8 cellular contexts compared by ENCODE assay signal in genomic region chr12:123365141-123365917, GRCh38. TPM values are rescaled to one million over a fixed set of nuclear protein-coding genes. Genes with fewer than 3 reads are reported as not detected.
A peak's percentile ranks its signal among the peaks of the same experiment; 100 is the strongest.
DNase-seq lines count a peak whose midpoint lies in the region; ATAC-seq and TF ChIP-seq lines count a peak whose summit lies in the region.

No MANE protein-coding gene starts in this region.

- TF ChIP-seq CTCF in endothelial cell (IDR thresholded peaks at IDR 0.05; ENCODE audit: unreplicated experiment) (peak; percentile 53), mesothelial cell of epicardium (IDR thresholded peaks at IDR 0.05; ENCODE audit: unreplicated experiment) (peak; percentile 61)

- H3K4me3 Mint-ChIP-seq in endothelial cell (ENCODE audit: unreplicated experiment), result peak overlapping the region; percentile 93
- H3K4me3 Mint-ChIP-seq in mesothelial cell of epicardium, result peak overlapping the region; percentile 78

- ATAC-seq in GM21381 (IDR thresholded peaks at IDR 0.05; ENCODE audit: unreplicated experiment), result peak; percentile 57

- H3K4me1 Mint-ChIP-seq in endothelial cell (ENCODE audit: unreplicated experiment) (peaks cover 12% of the 10 kb centered on the region), mesothelial cell of epicardium (peaks cover 12% of the 10 kb centered on the region)

- H3K27me3 Mint-ChIP-seq in endothelial cell (ENCODE audit: unreplicated experiment) (peaks cover 9% of the 10 kb centered on the region), mesothelial cell of epicardium (ENCODE audit: low read depth) (no peaks in the 10 kb centered on the region)

- H3K9me3 Mint-ChIP-seq in endothelial cell (ENCODE audit: unreplicated experiment), result no peaks in the 10 kb centered on the region
- H3K9me3 Mint-ChIP-seq in mesothelial cell of epicardium, result no peaks in the 10 kb centered on the region

- peaks cover 5% of the 10 kb centered on the region for H3K36me3 Mint-ChIP-seq in endothelial cell (ENCODE audit: low read depth, unreplicated experiment)
- no peaks in the 10 kb centered on the region for H3K36me3 Mint-ChIP-seq in mesothelial cell of epicardium

- DNase-seq in D341Med (ENCODE audit: low spot score) (peak; percentile 98), HUDEP-2 (lab: John Stamatoyannopoulos, UW; ENCODE audit: unreplicated experiment in 76 of 76) (peak; percentile 60 to 99 (median 96)), NOMO-1 treated with dmso at 0.1 percent for 144 hours (lab: John Stamatoyannopoulos, UW; ENCODE audit: unreplicated experiment) (peak; percentile 98), endothelial cell (ENCODE audit: low spot score) (peak; percentile 97), mesothelial cell of epicardium (ENCODE audit: low spot score in 2 of 2, unreplicated experiment in 2 of 2) (peak; percentile 96 to 97)
- DNase-seq in activated CD8-positive, alpha-beta memory T cell treated with anti-CD3 and anti-CD28 coated beads, Interleukin-2, amount 50 U/mL, for 24 hours (ENCODE audit: extremely low read depth), result peak; percentile 94
- DNase-seq in stimulated activated CD8-positive, alpha-beta memory T cell treated with anti-CD3 and anti-CD28 coated beads, Interleukin-15, amount 100 ng/mL, for 48 hours (ENCODE audit: low read depth in 2 of 2), result peak; percentile 96 to 97

- peak overlapping the region; percentile 95 for H3K27ac Mint-ChIP-seq in endothelial cell (ENCODE audit: unreplicated experiment)
- H3K27ac Mint-ChIP-seq in mesothelial cell of epicardium, result peak overlapping the region; percentile 96

RNA-seq across cellular contexts. Expression of gene SBNO1, which starts 0.7 kb away (rescaled TPM):
- total RNA-seq in endothelial cell (ENCODE audit: unreplicated experiment) (44.7 TPM), mesothelial cell of epicardium (35.0 to 38.0 TPM (median 36.2 TPM) in 3 replicates)

RNA-seq across cellular contexts. Expression of gene KMT5A, which starts 18.6 kb away (rescaled TPM):
- 35.6 TPM for total RNA-seq in endothelial cell (ENCODE audit: unreplicated experiment)
- total RNA-seq in mesothelial cell of epicardium, result 36.0 to 37.6 TPM (median 37.0 TPM) in 3 replicates

Comparison
In these comparisons a context has a peak if more than half of its experiments do, and no peak if none do; other contexts are left out.
1. Peak in every context shown above with its lines: DNase-seq and ATAC-seq.